ENCODE assay signal across 23 cellular contexts in the genomic region with DNA sequence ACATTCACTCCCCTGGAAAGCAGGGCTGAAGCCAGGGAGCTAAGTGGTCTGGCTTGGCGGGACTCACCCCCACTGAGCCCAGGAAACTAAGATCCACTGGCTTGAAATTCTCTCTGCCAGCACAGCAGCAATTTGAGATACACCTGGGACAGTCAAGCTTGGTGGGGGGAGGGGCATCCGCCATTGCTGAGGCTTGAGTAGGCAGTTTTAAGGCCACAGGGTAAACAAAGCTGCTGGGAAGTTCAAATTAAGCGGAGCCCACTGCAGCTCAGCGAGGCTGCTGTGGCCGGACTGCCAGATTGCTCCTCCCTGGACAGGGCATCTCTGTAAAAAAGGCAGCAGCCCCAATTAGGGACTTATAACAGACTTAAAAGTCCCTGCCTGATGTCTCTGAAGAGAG.
DNase-seq lines count a peak whose midpoint lies in the region; ATAC-seq, FAIRE-seq and TF ChIP-seq lines count a peak whose summit lies in the region.
"Had no signal": no experiment of that assay in that cellular context is flagged by ENCODE, and none has a peak within 500 bp of the region (broad histone marks: within the 10 kb centered on the region; RNA-seq: fewer than 3 reads in every experiment).

No MANE protein-coding gene starts in this region.

- TF ChIP-seq POLR2A in HepG2 (IDR thresholded peaks at IDR 0.05; ENCODE audit: insufficient read depth in 1 of 2, low read depth in 2 of 2, low read length in 2 of 2) (no peak), right lobe of liver (IDR thresholded peaks at IDR 0.05) (no peak)

- no peak overlapping the region for H3K9ac ChIP-seq in HepG2 (ENCODE audit: insufficient read depth, low read depth, low read length)
- H3K9ac ChIP-seq: BLaER1 treated with 17β-estradiol and CSF1 and Interleukin-3, amounts not matched to agents 10 nM and 100 nM had no signal

- H2AFZ ChIP-seq in HepG2 (ENCODE audit: low read length), result no peak overlapping the region

- intact Hi-C loops in HepG2 (cut with micrococcal nuclease; ENCODE audit: unreplicated experiment) (no loop called here), right lobe of liver (cut with DNase I) (no loop called here)

- ATAC-seq in HepG2, result no peak
- no peak for ATAC-seq in right lobe of liver
- no peak for ATAC-seq in GM21529 (IDR thresholded peaks at IDR 0.05; ENCODE audit: unreplicated experiment)
- ATAC-seq: T-cell had no signal

- H3K27ac ChIP-seq in HepG2 (ENCODE audit: extremely low read length, insufficient read depth, low read length) (no peak overlapping the region), right lobe of liver (no peak overlapping the region)
- H3K27ac ChIP-seq: 22Rv1; BLaER1 treated with 17β-estradiol and CSF1 and Interleukin-3, amounts not matched to agents 10 nM and 100 nM; RWPE1; SJCRH30 had no signal

- no peak for TF ChIP-seq RAD21 in HepG2 (CRISPR knock-in tag; IDR thresholded peaks at IDR 0.05)

- TF ChIP-seq EP300 in HepG2 (IDR thresholded peaks at IDR 0.05; ENCODE audit: low read depth in 2 of 2, low read length in 2 of 2), result no peak
- no peak for TF ChIP-seq EP300 in HepG2 (CRISPR knock-in tag; IDR thresholded peaks at IDR 0.05; ENCODE audit: borderline replicate concordance)

- H3K4me3 ChIP-seq in HepG2 (replicated peaks in 1 of 3; ENCODE audit: insufficient read depth in 1 of 3, low read depth in 2 of 3, low read length in 3 of 3) (no peak overlapping the region; a peak in 1 of 6 replicates), right lobe of liver (no peak overlapping the region)
- H3K4me3 ChIP-seq: BLaER1 treated with 17β-estradiol and CSF1 and Interleukin-3, amounts not matched to agents 10 nM and 100 nM; HAP-1; SJCRH30 had no signal

- in situ Hi-C loops in HepG2 (cut with HindIII; ENCODE audit: extremely low pct_ligation_motif_present, low pct_unique_long_range_greater_than_20kb), result no loop called here

- POLR2A ChIA-PET in HepG2 (lab: Yijun Ruan, JAX), result no interaction called here

- CTCF ChIA-PET in HepG2 (lab: Yijun Ruan, JAX; ENCODE audit: low intra/inter-chr PET ratio, low total read pairs), result no interaction called here

- DNase-seq in NCI-H1417 (lab: John Stamatoyannopoulos, UW), result peak in 2 of 3 experiments; percentile 10 to 13
- DNase-seq in NCI-H1417 treated with DMSO at 0.1 percent for 48 hours (lab: John Stamatoyannopoulos, UW), result no peak
- no peak for DNase-seq in HepG2 (ENCODE audit: low spot score)
- DNase-seq in right lobe of liver, result no peak
- peak; percentile 39 for DNase-seq in RPMI8226
- peak; percentile 4 for DNase-seq in nephron progenitor cell
- no peak for DNase-seq in RKO (ENCODE audit: low spot score)
- DNase-seq: CD4-positive, alpha-beta memory T cell; GDM1; KG1; NCI-H1092; NCI-H1694; NCI-H2081; NCI-H2227 treated with DMSO at 0.1 percent for 48 hours; NCI-H524; SJCRH30; T-cell had no signal

- WGBS in HepG2 (ENCODE audit: low lambda C conversion rate), result 9% methylated on average over 2 of the region's 5 CpGs
- WGBS in right lobe of liver (ENCODE audit: insufficient coverage, low coverage, low lambda C conversion rate, missing lambda C conversion rate), result 83% methylated on average over 1 of the region's 5 CpGs

- H3K4me1 Mint-ChIP-seq in nephron progenitor cell, result no peaks in the 10 kb centered on the region
- H3K4me1 Mint-ChIP-seq: CD4-positive, alpha-beta memory T cell; T-cell had no signal

- H3K27me3 Mint-ChIP-seq in nephron progenitor cell (ENCODE audit: low read depth, poor library complexity), result peaks cover 7% of the 10 kb centered on the region
- H3K27me3 Mint-ChIP-seq: CD4-positive, alpha-beta memory T cell; T-cell had no signal

- H3K4me2 ChIP-seq in HepG2 (ENCODE audit: low read depth, low read length), result peak overlapping the region; percentile 45; the same call in 1 of the 2 replicates
- H3K4me2 ChIP-seq: BLaER1 treated with 17β-estradiol and CSF1 and Interleukin-3, amounts not matched to agents 10 nM and 100 nM had no signal

- FAIRE-seq in HepG2 (lab: Jason Lieb, UNC), result no peak
- FAIRE-seq: GM19239 had no signal

- no peaks in the 10 kb centered on the region for H3K79me2 ChIP-seq in HepG2 (ENCODE audit: insufficient read depth, low read length)

- H3K4me1 ChIP-seq in HepG2 (ENCODE audit: insufficient read depth, low read length) (no peaks in the 10 kb centered on the region), right lobe of liver (no peaks in the 10 kb centered on the region)
- H3K4me1 ChIP-seq: BLaER1 treated with 17β-estradiol and CSF1 and Interleukin-3, amounts not matched to agents 10 nM and 100 nM; HAP-1; SJCRH30 had no signal

- peaks cover 41% of the 10 kb centered on the region for H3K9me3 Mint-ChIP-seq in nephron progenitor cell

- H3K36me3 ChIP-seq in HepG2 (replicated peaks in 1 of 2; ENCODE audit: control insufficient read depth in 1 of 2, insufficient read depth in 2 of 2, low read length in 2 of 2), result no peaks in the 10 kb centered on the region
- H3K36me3 ChIP-seq in right lobe of liver, result no peaks in the 10 kb centered on the region
- H3K36me3 ChIP-seq: BLaER1 treated with 17β-estradiol and CSF1 and Interleukin-3, amounts not matched to agents 10 nM and 100 nM; HAP-1; SJCRH30 had no signal

- no peak overlapping the region for H3K4me3 Mint-ChIP-seq in nephron progenitor cell
- H3K4me3 Mint-ChIP-seq: CD4-positive, alpha-beta memory T cell; T-cell had no signal

- H3K27me3 ChIP-seq in HepG2 (ENCODE audit: control insufficient read depth in 1 of 2, insufficient read depth in 2 of 2, low read length in 2 of 2), result peaks cover 0 to 8% of the 10 kb centered on the region in 2 experiments; a peak in 2 of 5 replicates
- H3K27me3 ChIP-seq in right lobe of liver, result no peaks in the 10 kb centered on the region
- H3K27me3 ChIP-seq: BLaER1 treated with 17β-estradiol and CSF1 and Interleukin-3, amounts not matched to agents 10 nM and 100 nM; SJCRH30 had no signal

- no peaks in the 10 kb centered on the region for H4K20me1 ChIP-seq in HepG2 (ENCODE audit: insufficient read depth, low read length)
- H4K20me1 ChIP-seq: BLaER1 treated with 17β-estradiol and CSF1 and Interleukin-3, amounts not matched to agents 10 nM and 100 nM had no signal

- H3K36me3 Mint-ChIP-seq in nephron progenitor cell (ENCODE audit: low read depth), result no peaks in the 10 kb centered on the region
- H3K36me3 Mint-ChIP-seq: CD4-positive, alpha-beta memory T cell; T-cell had no signal

- TF ChIP-seq CTCF in HepG2 (CRISPR knock-in tag; IDR thresholded peaks at IDR 0.05) (no peak), right lobe of liver (IDR thresholded peaks at IDR 0.05) (no peak), nephron progenitor cell (IDR thresholded peaks at IDR 0.05) (no peak)

- H3K9me3 ChIP-seq in HepG2 (ENCODE audit: low read length) (no peaks in the 10 kb centered on the region), right lobe of liver (no peaks in the 10 kb centered on the region)
- H3K9me3 ChIP-seq: HAP-1, SJCRH30 had no signal

- H3K27ac Mint-ChIP-seq in nephron progenitor cell, result no peak overlapping the region
- H3K27ac Mint-ChIP-seq: CD4-positive, alpha-beta memory T cell; T-cell had no signal

- no TSS peak for BruUV-seq in HepG2 (replicated peaks; lab: Mats Ljungman, UMichigan)

TF ChIP-seq in HepG2, 621 proteins besides CTCF, POLR2A, EP300 and RAD21:
- TF ChIP-seq, protein P1, sequence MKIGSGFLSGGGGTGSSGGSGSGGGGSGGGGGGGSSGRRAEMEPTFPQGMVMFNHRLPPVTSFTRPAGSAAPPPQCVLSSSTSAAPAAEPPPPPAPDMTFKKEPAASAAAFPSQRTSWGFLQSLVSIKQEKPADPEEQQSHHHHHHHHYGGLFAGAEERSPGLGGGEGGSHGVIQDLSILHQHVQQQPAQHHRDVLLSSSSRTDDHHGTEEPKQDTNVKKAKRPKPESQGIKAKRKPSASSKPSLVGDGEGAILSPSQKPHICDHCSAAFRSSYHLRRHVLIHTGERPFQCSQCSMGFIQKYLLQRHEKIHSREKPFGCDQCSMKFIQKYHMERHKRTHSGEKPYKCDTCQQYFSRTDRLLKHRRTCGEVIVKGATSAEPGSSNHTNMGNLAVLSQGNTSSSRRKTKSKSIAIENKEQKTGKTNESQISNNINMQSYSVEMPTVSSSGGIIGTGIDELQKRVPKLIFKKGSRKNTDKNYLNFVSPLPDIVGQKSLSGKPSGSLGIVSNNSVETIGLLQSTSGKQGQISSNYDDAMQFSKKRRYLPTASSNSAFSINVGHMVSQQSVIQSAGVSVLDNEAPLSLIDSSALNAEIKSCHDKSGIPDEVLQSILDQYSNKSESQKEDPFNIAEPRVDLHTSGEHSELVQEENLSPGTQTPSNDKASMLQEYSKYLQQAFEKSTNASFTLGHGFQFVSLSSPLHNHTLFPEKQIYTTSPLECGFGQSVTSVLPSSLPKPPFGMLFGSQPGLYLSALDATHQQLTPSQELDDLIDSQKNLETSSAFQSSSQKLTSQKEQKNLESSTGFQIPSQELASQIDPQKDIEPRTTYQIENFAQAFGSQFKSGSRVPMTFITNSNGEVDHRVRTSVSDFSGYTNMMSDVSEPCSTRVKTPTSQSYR (CRISPR knock-in tag; IDR thresholded peaks at IDR 0.05; ENCODE audit: borderline replicate concordance), result peak; percentile 48; the same call in 1 of the 2 replicates
- TF ChIP-seq SRY (CRISPR knock-in tag; IDR thresholded peaks at IDR 0.05) (no peak), PRDM4 (CRISPR knock-in tag; IDR thresholded peaks at IDR 0.05; ENCODE audit: borderline replicate concordance) (peak; percentile 31; the same call in 1 of the 2 replicates)

Comparison
In these comparisons a context has a peak if more than half of its experiments do, and no peak if none do; other contexts are left out.
1. DNase-seq: peak in NCI-H1417 (2 of 3), RPMI8226 (single experiment) and nephron progenitor cell (single experiment); none in NCI-H1417 treated with DMSO at 0.1 percent for 48 hours (single experiment), HepG2 (single experiment), right lobe of liver (0 of 3) and RKO (single experiment).